ENCODE assay signal across 8 cellular contexts in genomic region chr1:207050428-207050767, GRCh38. TPM values are rescaled to one million over a fixed set of nuclear protein-coding genes. Genes with fewer than 3 reads are reported as not detected.
DNase-seq lines count a peak whose midpoint lies in the region; ATAC-seq and TF ChIP-seq lines count a peak whose summit lies in the region.

No MANE protein-coding gene starts in this region.

- no peak for TF ChIP-seq POLR2A in HCT116 (IDR thresholded peaks at IDR 0.05; ENCODE audit: borderline replicate concordance, extremely low read depth, insufficient read depth, insufficient read length)

- peak overlapping the region; percentile 96 for H3K9ac ChIP-seq in HCT116 (ENCODE audit: low read length)

- H3K27ac ChIP-seq in HCT116 (ENCODE audit: low read depth, low read length): peak overlapping the region; percentile 85

- H4K20me1 ChIP-seq in HCT116 (ENCODE audit: insufficient read depth): peaks cover 8% of the 10 kb centered on the region; the same call in 1 of the 2 replicates

- BruUV-seq in HCT116 (replicated peaks; lab: Mats Ljungman, UMichigan): no TSS peak

- H3K4me1 ChIP-seq in HCT116 (ENCODE audit: control insufficient read depth in 1 of 2, insufficient read depth in 2 of 2, low read length in 2 of 2): peaks cover 11 to 29% of the 10 kb centered on the region in 2 experiments

- TF ChIP-seq CTCF in HCT116 (IDR thresholded peaks at IDR 0.05 in 2 of 3, conservative IDR thresholded peaks at IDR 0.05 in 1 of 3; ENCODE audit: borderline replicate concordance in 1 of 3, insufficient read depth in 1 of 3, low read depth in 2 of 3, low read length in 2 of 3) (no peak), epithelial cell of esophagus (IDR thresholded peaks at IDR 0.05; ENCODE audit: insufficient read depth, low read depth, low read length, missing control alignments) (no peak), omental fat pad (IDR thresholded peaks at IDR 0.05) (no peak)

- no peak overlapping the region for H2AFZ ChIP-seq in HCT116 (ENCODE audit: low read depth, low read length, poor library complexity, severe bottlenecking)

- H3K27me3 ChIP-seq in HCT116 (ENCODE audit: insufficient read depth, low read length): no peaks in the 10 kb centered on the region

- no peak for TF ChIP-seq RAD21 in HCT116 (IDR thresholded peaks at IDR 0.05; ENCODE audit: low read depth)

- RAD21 ChIA-PET in HCT116 (lab: Charles Lee; ENCODE audit: low non-redundant PET in 1 of 2, low total read pairs in 2 of 2, uncharacterized antibody in 2 of 2, unreplicated experiment in 2 of 2): no interaction called here

- H3K9me3 ChIP-seq in HCT116 (ENCODE audit: control insufficient read depth in 1 of 2, insufficient read depth in 1 of 2, low read depth in 1 of 2, low read length in 2 of 2): no peaks in the 10 kb centered on the region

- peak overlapping the region; percentile 73 for H3K4me2 ChIP-seq in HCT116 (ENCODE audit: low read length)

- ATAC-seq in HCT116: no peak; the same call in none of the 2 replicates
- ATAC-seq in omental fat pad (ENCODE audit: low FRiP score): peak; percentile 1
- ATAC-seq in GM18511 (IDR thresholded peaks at IDR 0.05; ENCODE audit: unreplicated experiment): no peak

- H3K79me2 ChIP-seq in HCT116 (ENCODE audit: insufficient read depth, low read length): peaks cover 54% of the 10 kb centered on the region

- H3K36me3 ChIP-seq in HCT116 (ENCODE audit: control insufficient read depth in 1 of 2, insufficient read depth in 2 of 2, low read length in 2 of 2): peaks cover 14 to 30% of the 10 kb centered on the region in 2 experiments

- CTCF ChIA-PET in HCT116 (lab: Charles Lee): interaction anchor here (1.1 to 1.2 kb wide), 4 partner anchors 10 to 34 kb away, joined by 3 to 8 read pairs (median 4); partner anchors contain the start of gene C1orf116

- intact Hi-C loops in HCT116 (cut with micrococcal nuclease): loop anchor here (2.0 kb wide), 1 partner anchor 46 kb away; no protein-coding TSS in a partner anchor

- H3K9me2 ChIP-seq in HCT116 (ENCODE audit: insufficient read depth): no peaks in the 10 kb centered on the region

- POLR2A ChIA-PET in HCT116 (lab: Charles Lee): interaction anchor here (1.0 kb wide), 1 partner anchor 18 kb away, joined by 3 read pairs; the partner anchor contains the start of gene C1orf116

- DNase-seq in HCT116 (ENCODE audit: low read depth, low spot score) (no peak), SW480 (ENCODE audit: low spot score) (peak; percentile 25), epithelial cell of esophagus (ENCODE audit: low read depth) (no peak), omental fat pad (ENCODE audit: low spot score) (no peak), SIG-M5 treated with dmso at 0.1 percent for 504 hours (lab: John Stamatoyannopoulos, UW; ENCODE audit: unreplicated experiment) (no peak), AG20443 (ENCODE audit: low spot score) (no peak)
- no peak for DNase-seq in stimulated activated CD4-positive, alpha-beta T cell treated with anti-CD3 and anti-CD28 coated beads, Interleukin-4, amount 100 ng/mL, for 1 hour

- H3K4me3 ChIP-seq in HCT116 (replicated peaks in 1 of 2; ENCODE audit: low read depth in 1 of 2, low read length in 2 of 2): peak overlapping the region; percentile 88 to 90
- peak overlapping the region; percentile 99 for H3K4me3 ChIP-seq in epithelial cell of esophagus (ENCODE audit: low read length)

TF ChIP-seq in HCT116, 20 proteins besides CTCF, POLR2A, EP300 and RAD21:
- TF ChIP-seq ZFX (IDR thresholded peaks at IDR 0.05) (no peak), REST (IDR thresholded peaks at IDR 0.05; ENCODE audit: low read depth) (no peak), JUND (IDR thresholded peaks at IDR 0.05) (no peak), TCF7L2 (IDR thresholded peaks at IDR 0.05; ENCODE audit: borderline replicate concordance, extremely low read depth, insufficient read depth, insufficient read length) (peak; percentile 28), CBX3 (IDR thresholded peaks at IDR 0.05; ENCODE audit: low read depth) (no peak)

RNA-seq across cellular contexts. Expression of gene YOD1, which starts 0.6 kb away (rescaled TPM):
- 13.6 TPM for total RNA-seq in HCT116 (2021; ENCODE audit: unreplicated experiment)
- 5.1 and 6.2 TPM in 2 replicates for polyA plus RNA-seq in HCT116 (2012)
- total RNA-seq in omental fat pad: 10 to 100 TPM in 1 of 4 donors, 1 to 10 TPM in 3; 6.1 to 11.7 (median 7.9) TPM

RNA-seq across cellular contexts. Expression of gene PFKFB2, which starts 2.7 kb away (rescaled TPM):
- 13.9 TPM for total RNA-seq in HCT116 (2021; ENCODE audit: unreplicated experiment)
- polyA plus RNA-seq in HCT116 (2012): 3.7 and 4.1 TPM in 2 replicates
- total RNA-seq in omental fat pad: 10 to 100 TPM in 1 of 4 donors, 1 to 10 TPM in 3; 4.0 to 16.1 (median 6.1) TPM

RNA-seq across cellular contexts. Expression of gene C1orf116, which starts 17.8 kb away (rescaled TPM):
- total RNA-seq in HCT116 (2021; ENCODE audit: unreplicated experiment) (3.6 TPM), omental fat pad (under 1 TPM in 2 of 4 donors, not detected in 2; 0.13 to 0.16 TPM)
- polyA plus RNA-seq in HCT116 (2012): 3.3 and 4.8 TPM in 2 replicates

RNA-seq across cellular contexts. Expression of gene C4BPB, which starts 38.3 kb away (rescaled TPM):
- total RNA-seq in HCT116 (2021; ENCODE audit: unreplicated experiment) (not detected), omental fat pad (1 to 10 TPM in 3 of 4 donors, under 1 TPM in 1; 0.24 to 6.0 (median 2.1) TPM)
- not detected in 2 replicates for polyA plus RNA-seq in HCT116 (2012)

RNA-seq across cellular contexts. Expression of gene C4BPA, which starts 53.6 kb away (rescaled TPM):
- total RNA-seq in HCT116 (2021; ENCODE audit: unreplicated experiment) (0.32 TPM), omental fat pad (1 to 10 TPM in 1 of 4 donors, not detected in 3; 3.3 TPM)
- not detected in 2 replicates for polyA plus RNA-seq in HCT116 (2012)
